9 cellular contexts compared by ENCODE assay signal in genomic region chr1:241357366-241358305, GRCh38. TPM values are rescaled to one million over a fixed set of nuclear protein-coding genes. Genes with fewer than 3 reads are reported as not detected.
DNase-seq lines count a peak whose midpoint lies in the region; ATAC-seq and TF ChIP-seq lines count a peak whose summit lies in the region.
"Had no signal": no experiment of that assay in that cellular context is flagged by ENCODE, and none has a peak within 500 bp of the region (broad histone marks: within the 10 kb centered on the region; RNA-seq: fewer than 3 reads in every experiment).

No MANE protein-coding gene starts in this region.

- no peaks in the 10 kb centered on the region for H3F3A ChIP-seq in DOHH2 (ENCODE audit: control insufficient read depth, insufficient read depth)

- TF ChIP-seq POLR2A in esophagus muscularis mucosa (IDR thresholded peaks at IDR 0.05; ENCODE audit: low read depth) (no peak), prostate gland (IDR thresholded peaks at IDR 0.05) (no peak), body of pancreas (IDR thresholded peaks at IDR 0.05) (no peak)

- H3K27ac ChIP-seq in DOHH2 (ENCODE audit: low read depth, low read length) = no peak overlapping the region
- H3K27ac ChIP-seq in esophagus muscularis mucosa (replicated peaks in 1 of 4) = no peak overlapping the region
- H3K27ac ChIP-seq in prostate gland = no peak overlapping the region
- no peak overlapping the region for H3K27ac ChIP-seq in body of pancreas

- H3K4me1 ChIP-seq in DOHH2 (ENCODE audit: control insufficient read depth, low read length) = peaks cover 13% of the 10 kb centered on the region
- peaks cover 0 to 16% (median 13%) of the 10 kb centered on the region in 4 donors for H3K4me1 ChIP-seq in esophagus muscularis mucosa
- H3K4me1 ChIP-seq in prostate gland (replicated peaks) = no peaks in the 10 kb centered on the region
- H3K4me1 ChIP-seq in body of pancreas = peaks cover 9% of the 10 kb centered on the region

- no peaks in the 10 kb centered on the region for H4K20me1 ChIP-seq in DOHH2 (ENCODE audit: control insufficient read depth, insufficient read depth, low read depth, low read length)

- H3K4me3 ChIP-seq in DOHH2 (ENCODE audit: low read length) = peak overlapping the region; percentile 65
- H3K4me3 ChIP-seq in esophagus muscularis mucosa = peak overlapping the region; percentile 56 to 61 (median 56)
- peak overlapping the region; percentile 25 to 37 for H3K4me3 ChIP-seq in prostate gland
- H3K4me3 ChIP-seq in body of pancreas = peak overlapping the region in 1 of 2 donors; percentile 34

- DNase-seq in NCI-H82 (lab: John Stamatoyannopoulos, UW) = peak; percentile 84
- no peak for DNase-seq in esophagus muscularis mucosa (ENCODE audit: extremely low spot score)
- no peak for DNase-seq in prostate gland (ENCODE audit: low spot score)
- no peak for DNase-seq in NCI-H526 treated with DMSO at 0.1 percent for 48 hours (lab: John Stamatoyannopoulos, UW)
- no peak for DNase-seq in body of pancreas
- DNase-seq in NK-92 treated with Interleukin-12 subunit alpha and Interleukin-12 subunit beta, amount 100 ng/mL, for 24 hours (lab: John Stamatoyannopoulos, UW) = no peak
- DNase-seq: central memory CD4-positive, alpha-beta T cell had no signal

- H3K27me3 ChIP-seq in DOHH2 (ENCODE audit: control insufficient read depth, low read length) (peaks cover 16% of the 10 kb centered on the region), esophagus muscularis mucosa (peaks cover 0 to 48% (median 3%) of the 10 kb centered on the region in 4 donors), prostate gland (replicated peaks; ENCODE audit: insufficient read depth) (no peaks in the 10 kb centered on the region), body of pancreas (no peaks in the 10 kb centered on the region)

- no peak for TF ChIP-seq EP300 in esophagus muscularis mucosa (IDR thresholded peaks at IDR 0.05)

- H3K9me3 ChIP-seq in DOHH2 (ENCODE audit: control insufficient read depth, insufficient read depth, low read length) = no peaks in the 10 kb centered on the region
- no peaks in the 10 kb centered on the region for H3K9me3 ChIP-seq in esophagus muscularis mucosa
- no peaks in the 10 kb centered on the region for H3K9me3 ChIP-seq in prostate gland
- no peaks in the 10 kb centered on the region for H3K9me3 ChIP-seq in body of pancreas

- H3K9me2 ChIP-seq in DOHH2 (replicated peaks; ENCODE audit: control insufficient read depth, low read length) = no peaks in the 10 kb centered on the region

- TF ChIP-seq CTCF in DOHH2 (IDR thresholded peaks at IDR 0.05; ENCODE audit: low read depth, low read length, poor library complexity, severe bottlenecking) (no peak), esophagus muscularis mucosa (IDR thresholded peaks at IDR 0.05) (no peak), prostate gland (IDR thresholded peaks at IDR 0.05) (no peak), body of pancreas (IDR thresholded peaks at IDR 0.05) (no peak)

- 15% methylated on average over 25 of the region's 33 CpGs for WGBS in esophagus muscularis mucosa
- 7% methylated on average over 33 of the region's 33 CpGs for WGBS in prostate gland
- 8% methylated on average over 32 to 33 of the region's 33 CpGs for WGBS in body of pancreas, 2 donors

- peak overlapping the region; percentile 58 for H3K4me2 ChIP-seq in DOHH2 (ENCODE audit: low read length)

- H3K36me3 ChIP-seq in DOHH2 (ENCODE audit: control insufficient read depth, low read length) = no peaks in the 10 kb centered on the region
- H3K36me3 ChIP-seq in esophagus muscularis mucosa = no peaks in the 10 kb centered on the region
- no peaks in the 10 kb centered on the region for H3K36me3 ChIP-seq in prostate gland
- H3K36me3 ChIP-seq in body of pancreas (replicated peaks in 1 of 2; ENCODE audit: insufficient read depth in 1 of 2, low read depth in 2 of 2) = no peaks in the 10 kb centered on the region

- intact Hi-C loops in esophagus muscularis mucosa (cut with DNase I) (no loop called here), prostate gland (cut with DNase I) (no loop called here), body of pancreas (cut with DNase I) (no loop called here)

- ATAC-seq in body of pancreas (no peak), GM21825 (IDR thresholded peaks at IDR 0.05; ENCODE audit: unreplicated experiment) (no peak)

- H3K79me2 ChIP-seq in DOHH2 (ENCODE audit: control insufficient read depth, low read length) = no peaks in the 10 kb centered on the region

RNA-seq across cellular contexts. Expression of gene RGS7, which starts 0.6 kb away (rescaled TPM):
- under 1 TPM in 2 of 4 donors, not detected in 2; 0.11 to 0.33 TPM for total RNA-seq in esophagus muscularis mucosa
- total RNA-seq in prostate gland = 1 to 10 TPM in 1 of 2 donors, under 1 TPM in 1; 0.32 to 1.3 TPM
- total RNA-seq in body of pancreas = under 1 TPM; 0.26 to 0.99 TPM
